In the genomic region with DNA sequence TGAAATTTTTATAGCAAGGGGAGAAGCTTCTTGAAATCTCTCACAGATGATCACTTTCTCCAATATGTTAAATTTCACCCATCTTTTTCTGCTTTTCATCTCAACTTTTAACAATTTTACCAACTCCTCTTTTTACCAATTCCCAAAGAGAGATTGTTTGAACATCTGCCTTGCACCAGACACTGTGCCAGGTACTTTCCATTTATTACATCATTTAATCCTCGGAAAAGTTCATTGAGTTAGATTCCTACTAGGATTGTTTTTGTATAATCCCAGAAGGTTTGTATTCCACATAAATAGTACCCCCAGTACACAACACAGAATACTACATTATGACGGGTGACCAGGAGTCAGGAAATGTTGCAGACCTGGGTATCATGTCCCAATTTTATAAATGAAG, we compare ENCODE assay signal across 32 cellular contexts.
"Had no signal": no experiment of that assay in that cellular context is flagged by ENCODE, and none has a peak within 500 bp of the region (broad histone marks: within the 10 kb centered on the region; RNA-seq: fewer than 3 reads in every experiment).

No MANE protein-coding gene starts in this region.

- ATAC-seq: activated CD4-positive, alpha-beta T cell treated with anti-CD3 and anti-CD28 coated beads for 36 hours; activated CD8-positive, alpha-beta memory T cell treated with anti-CD3 and anti-CD28 coated beads, Interleukin-2, amount 10 ng/mL, durations not matched to agents 7 days and 5 days; activated CD8-positive, alpha-beta T cell treated with anti-CD3 and anti-CD28 coated beads, Interleukin-2, amount 10 ng/mL, durations not matched to agents 7 days and 5 days; activated naive CD8-positive, alpha-beta T cell treated with anti-CD3 and anti-CD28 coated beads, Interleukin-2, amount 50 U/mL, for 24 hours; esophagus mucosa; gastroesophageal sphincter; T-cell had no signal

- DNase-seq: activated CD4-positive, alpha-beta memory T cell treated with anti-CD3 and anti-CD28 coated beads for 36 hours; activated CD4-positive, alpha-beta T cell treated with anti-CD3 and anti-CD28 coated beads for 36 hours; activated CD4-positive, alpha-beta T cell treated with anti-CD3 and anti-CD28 coated beads, Interleukin-2, amount 10 ng/mL, durations not matched to agents 24 days and 14 days; activated CD4-positive, CD25-positive, alpha-beta regulatory T cell; activated CD4-positive, CD25-positive, alpha-beta regulatory T cell treated with anti-CD3 and anti-CD28 coated beads, Interleukin-2, amount 50 U/mL, for 72 hours; activated CD8-positive, alpha-beta memory T cell treated with anti-CD3 and anti-CD28 coated beads, Interleukin-2, amount 10 ng/mL, durations not matched to agents 7 days and 5 days; activated CD8-positive, alpha-beta memory T cell treated with anti-CD3 and anti-CD28 coated beads, Interleukin-2, amount 50 U/mL, for 4 hours; activated CD8-positive, alpha-beta T cell treated with anti-CD3 and anti-CD28 coated beads, Interleukin-2, amount 10 ng/mL, durations not matched to agents 7 days and 5 days; activated effector memory CD4-positive, alpha-beta T cell treated with anti-CD3 and anti-CD28 coated beads, Interleukin-2, amount 50 U/mL, for 16 hours; activated naive CD4-positive, alpha-beta T cell treated with anti-CD3 and anti-CD28 coated beads for 36 hours; activated naive CD8-positive, alpha-beta T cell treated with anti-CD3 and anti-CD28 coated beads for 36 hours; activated naive CD8-positive, alpha-beta T cell treated with anti-CD3 and anti-CD28 coated beads, Interleukin-2, amount 50 U/mL, for 24 hours; activated T-cell treated with anti-CD3 and anti-CD28 coated beads, Interleukin-2, amount 50 U/mL, for 1 hour; activated T-cell treated with anti-CD3 and anti-CD28 coated beads, Interleukin-2, amount 50 U/mL, for 48 hours; adrenal gland; amygdala; aorta; central memory CD4-positive, alpha-beta T cell; cerebellar nuclear complex; colonic mucosa; effector CD8-positive, alpha-beta T cell; foreskin melanocyte; SW 1271; T-cell; T-helper 2 cell had no signal

- H3K27ac ChIP-seq: adrenal gland, breast epithelium, cardiac muscle cell, colonic mucosa, gastroesophageal sphincter had no signal

- H3K27me3 Mint-ChIP-seq: activated CD4-positive, alpha-beta T cell treated with anti-CD3 and anti-CD28 coated beads, Interleukin-2, amount 10 ng/mL, durations not matched to agents 24 days and 14 days; activated CD8-positive, alpha-beta memory T cell treated with anti-CD3 and anti-CD28 coated beads, Interleukin-2, amount 10 ng/mL, durations not matched to agents 7 days and 5 days had no signal

- H3K4me3 Mint-ChIP-seq: activated CD4-positive, alpha-beta memory T cell treated with anti-CD3 and anti-CD28 coated beads for 36 hours; activated CD4-positive, alpha-beta T cell treated with anti-CD3 and anti-CD28 coated beads for 36 hours; activated CD4-positive, alpha-beta T cell treated with anti-CD3 and anti-CD28 coated beads, Interleukin-2, amount 10 ng/mL, durations not matched to agents 24 days and 14 days; activated CD8-positive, alpha-beta memory T cell treated with anti-CD3 and anti-CD28 coated beads, Interleukin-2, amount 10 ng/mL, durations not matched to agents 7 days and 5 days; activated CD8-positive, alpha-beta T cell treated with anti-CD3 and anti-CD28 coated beads, Interleukin-2, amount 10 ng/mL, durations not matched to agents 7 days and 5 days; activated naive CD4-positive, alpha-beta T cell treated with anti-CD3 and anti-CD28 coated beads for 36 hours; activated naive CD4-positive, alpha-beta T cell treated with anti-CD3 and anti-CD28 coated beads, Interleukin-2, amount 50 U/mL, for 24 hours; activated naive CD8-positive, alpha-beta T cell treated with anti-CD3 and anti-CD28 coated beads for 36 hours; activated naive CD8-positive, alpha-beta T cell treated with anti-CD3 and anti-CD28 coated beads, Interleukin-2, amount 50 U/mL, for 24 hours; activated T-helper 1 cell treated with anti-CD3 and anti-CD28 coated beads, Interleukin-12 subunit alpha, Interleukin-12 subunit beta, Interleukin-2, Interleukin-4 antibody, amounts not matched to agents 30 ng/mL and 10 ng/mL and 1 ng/mL, durations not matched to agents 14 hours and 24 hours and 36 hours; brain; T-cell had no signal

- H3K27me3 ChIP-seq: adrenal gland, breast epithelium, colonic mucosa, gastroesophageal sphincter had no signal

- H3K36me3 ChIP-seq: adrenal gland, breast epithelium, cardiac muscle cell, colonic mucosa, gastroesophageal sphincter had no signal

- H3K27ac Mint-ChIP-seq: activated CD4-positive, alpha-beta memory T cell treated with anti-CD3 and anti-CD28 coated beads for 36 hours; activated CD4-positive, alpha-beta T cell treated with anti-CD3 and anti-CD28 coated beads for 36 hours; activated CD8-positive, alpha-beta T cell treated with anti-CD3 and anti-CD28 coated beads, Interleukin-2, amount 10 ng/mL, durations not matched to agents 7 days and 5 days; activated naive CD4-positive, alpha-beta T cell treated with anti-CD3 and anti-CD28 coated beads for 36 hours; activated naive CD4-positive, alpha-beta T cell treated with anti-CD3 and anti-CD28 coated beads, Interleukin-2, amount 50 U/mL, for 24 hours; activated naive CD8-positive, alpha-beta T cell treated with anti-CD3 and anti-CD28 coated beads for 36 hours; activated naive CD8-positive, alpha-beta T cell treated with anti-CD3 and anti-CD28 coated beads, Interleukin-2, amount 50 U/mL, for 24 hours; brain; T-cell had no signal

- H3K4me1 ChIP-seq: adrenal gland, breast epithelium, colonic mucosa, gastroesophageal sphincter had no signal

- H3K4me3 ChIP-seq: adrenal gland, breast epithelium, cardiac muscle cell, colonic mucosa, gastroesophageal sphincter had no signal

- H3K36me3 Mint-ChIP-seq: activated naive CD4-positive, alpha-beta T cell treated with anti-CD3 and anti-CD28 coated beads, Interleukin-2, amount 50 U/mL, for 24 hours; brain; T-cell had no signal

- H3K4me1 Mint-ChIP-seq: activated naive CD4-positive, alpha-beta T cell treated with anti-CD3 and anti-CD28 coated beads, Interleukin-2, amount 50 U/mL, for 24 hours; activated naive CD8-positive, alpha-beta T cell treated with anti-CD3 and anti-CD28 coated beads for 36 hours; brain had no signal

- H3K9me3 ChIP-seq: adrenal gland, colonic mucosa had no signal
